Comparison of ENCODE assay signal across 8 cellular contexts in genomic region chr12:50110762-50111416, GRCh38. TPM values are rescaled to one million over a fixed set of nuclear protein-coding genes. Genes with fewer than 3 reads are reported as not detected.
DNase-seq lines count a peak whose midpoint lies in the region; ATAC-seq, FAIRE-seq and TF ChIP-seq lines count a peak whose summit lies in the region.

No MANE protein-coding gene starts in this region.

- WGBS in HepG2 (ENCODE audit: low lambda C conversion rate) = 29% methylated on average over 8 of the region's 12 CpGs
- 57% methylated on average over 6 of the region's 12 CpGs for WGBS in suprapubic skin

- in situ Hi-C loops in HepG2 (cut with HindIII; ENCODE audit: extremely low pct_ligation_motif_present, low pct_unique_long_range_greater_than_20kb) = no loop called here

- H3K36me3 ChIP-seq in ACC112 (ENCODE audit: insufficient read depth, low read length) = no peaks in the 10 kb centered on the region
- peaks cover 0 to 1% of the 10 kb centered on the region in 2 experiments; a peak in 1 of 5 replicates for H3K36me3 ChIP-seq in HepG2 (replicated peaks in 1 of 2; ENCODE audit: control insufficient read depth in 1 of 2, insufficient read depth in 2 of 2, low read length in 2 of 2)
- H3K36me3 ChIP-seq in suprapubic skin = no peaks in the 10 kb centered on the region

- FAIRE-seq in HepG2 (lab: Jason Lieb, UNC) = peak; percentile 30

- no peak for TF ChIP-seq EP300 in HepG2 (IDR thresholded peaks at IDR 0.05; ENCODE audit: low read depth in 2 of 2, low read length in 2 of 2)
- no peak for TF ChIP-seq EP300 in HepG2 (CRISPR knock-in tag; IDR thresholded peaks at IDR 0.05; ENCODE audit: borderline replicate concordance)
- TF ChIP-seq EP300 in suprapubic skin (IDR thresholded peaks at IDR 0.05) = no peak

- H4K20me1 ChIP-seq in HepG2 (ENCODE audit: insufficient read depth, low read length) = no peaks in the 10 kb centered on the region

- H3K27me3 ChIP-seq in ACC112 (ENCODE audit: insufficient read depth, low read length) (no peaks in the 10 kb centered on the region), HepG2 (ENCODE audit: control insufficient read depth in 1 of 2, insufficient read depth in 2 of 2, low read length in 2 of 2) (no peaks in the 10 kb centered on the region; a peak in 1 of 5 replicates), suprapubic skin (no peaks in the 10 kb centered on the region)

- H3K4me1 ChIP-seq in ACC112 (ENCODE audit: control insufficient read depth, insufficient read depth, low read length, unreplicated experiment) = peaks cover 20% of the 10 kb centered on the region
- H3K4me1 ChIP-seq in HepG2 (ENCODE audit: insufficient read depth, low read length) = peaks cover 59% of the 10 kb centered on the region
- H3K4me1 ChIP-seq in suprapubic skin = peaks cover 47% of the 10 kb centered on the region

- intact Hi-C loops in HepG2 (cut with micrococcal nuclease; ENCODE audit: unreplicated experiment) = loop anchor here (1.0 to 2.0 kb wide), 3 partner anchors 10 to 36 kb away; partner anchors contain the start of gene SMARCD1

- peak overlapping the region; percentile 68 for H3K4me3 Mint-ChIP-seq in chondrocyte (ENCODE audit: unreplicated experiment)

- H2AFZ ChIP-seq in ACC112 (ENCODE audit: low read length, unreplicated experiment) (peak overlapping the region; percentile 43), HepG2 (ENCODE audit: low read length) (peak overlapping the region; percentile 59)

- H3K27ac Mint-ChIP-seq in chondrocyte (ENCODE audit: unreplicated experiment) = peak overlapping the region; percentile 95

- H3K79me2 ChIP-seq in ACC112 (ENCODE audit: control insufficient read depth, insufficient read depth, low read length, unreplicated experiment) (peaks cover 17% of the 10 kb centered on the region), HepG2 (ENCODE audit: insufficient read depth, low read length) (peaks cover 16% of the 10 kb centered on the region)

- CTCF ChIA-PET in HepG2 (lab: Yijun Ruan, JAX; ENCODE audit: low intra/inter-chr PET ratio, low total read pairs) = interaction anchor here (1.3 to 1.5 kb wide), 2 partner anchors 22 to 36 kb away, joined by 4 to 7 read pairs; no protein-coding TSS in a partner anchor

- H3K4me2 ChIP-seq in HepG2 (ENCODE audit: low read depth, low read length) = peak overlapping the region; percentile 95

- POLR2A ChIA-PET in HepG2 (lab: Yijun Ruan, JAX) = interaction anchor here (0.8 to 7.6 kb wide), 23 partner anchors 9 to 1201 kb away, joined by 3 to 265 read pairs (median 5); partner anchors contain the start of genes CERS5, GPD1, LIMA1 and NCKAP5L

- DNase-seq in NCI-H774 (lab: John Stamatoyannopoulos, UW) (peak; percentile 41), chondrocyte (ENCODE audit: low spot score) (peak; percentile 82), HepG2 (ENCODE audit: low spot score) (peak; percentile 77), suprapubic skin (ENCODE audit: low spot score in 2 of 2) (no peak)
- DNase-seq in stimulated activated CD8-positive, alpha-beta memory T cell treated with anti-CD3 and anti-CD28 coated beads, Interleukin-4, amount 100 ng/mL, for 48 hours = no peak

- H3K9ac ChIP-seq in HepG2 (ENCODE audit: insufficient read depth, low read depth, low read length) = peak overlapping the region; percentile 69

- peak; percentile 62 for ATAC-seq in HepG2
- no peak for ATAC-seq in GM19328 (IDR thresholded peaks at IDR 0.05; ENCODE audit: unreplicated experiment)

- H3K9me3 Mint-ChIP-seq in chondrocyte (ENCODE audit: low read depth) = no peaks in the 10 kb centered on the region

- peak overlapping the region; percentile 58 for H3K27ac ChIP-seq in ACC112 (ENCODE audit: low read depth, low read length)
- H3K27ac ChIP-seq in HepG2 (ENCODE audit: extremely low read length, insufficient read depth, low read length) = peak overlapping the region; percentile 95
- peak overlapping the region; percentile 80 for H3K27ac ChIP-seq in suprapubic skin

- no TSS peak for BruUV-seq in HepG2 (replicated peaks; lab: Mats Ljungman, UMichigan)

- TF ChIP-seq POLR2A in GM10847 (IDR thresholded peaks at IDR 0.05; ENCODE audit: extremely low read depth, insufficient read length) (peak; percentile 10), HepG2 (IDR thresholded peaks at IDR 0.05; ENCODE audit: insufficient read depth in 1 of 2, low read depth in 2 of 2, low read length in 2 of 2) (peak in 1 of 2 experiments; percentile 62; a peak in 2 of 4 replicates), suprapubic skin (IDR thresholded peaks at IDR 0.05) (no peak)

- H3K4me3 ChIP-seq in ACC112 (ENCODE audit: low read depth, low read length) (peak overlapping the region; percentile 36), HepG2 (replicated peaks in 1 of 3; ENCODE audit: insufficient read depth in 1 of 3, low read depth in 2 of 3, low read length in 3 of 3) (peak overlapping the region; percentile 50 to 72 (median 51); a peak in 5 of 6 replicates), suprapubic skin (peak overlapping the region; percentile 16)

- no peaks in the 10 kb centered on the region for H3K9me3 ChIP-seq in HepG2 (ENCODE audit: low read length)
- no peaks in the 10 kb centered on the region for H3K9me3 ChIP-seq in suprapubic skin

- no peak for TF ChIP-seq CTCF in chondrocyte (IDR thresholded peaks at IDR 0.05)
- no peak for TF ChIP-seq CTCF in HepG2 (CRISPR knock-in tag; IDR thresholded peaks at IDR 0.05)
- TF ChIP-seq CTCF in suprapubic skin (IDR thresholded peaks at IDR 0.05) = no peak

- peaks cover 5% of the 10 kb centered on the region for H3K36me3 Mint-ChIP-seq in chondrocyte (ENCODE audit: low read depth)

- H3K4me1 Mint-ChIP-seq in chondrocyte (ENCODE audit: low read depth) = peaks cover 32% of the 10 kb centered on the region

- TF ChIP-seq RAD21 in HepG2 (CRISPR knock-in tag; IDR thresholded peaks at IDR 0.05) = no peak; the same call in 1 of the 2 replicates

- H3K27me3 Mint-ChIP-seq in chondrocyte (ENCODE audit: low read depth) = no peaks in the 10 kb centered on the region

RNA-seq across cellular contexts. Expression of gene COX14, which starts 1.1 kb away (rescaled TPM):
- total RNA-seq in chondrocyte = 37.8 to 53.1 TPM (median 44.7 TPM) in 3 replicates
- 71.6 and 82.0 TPM in 2 replicates for total RNA-seq in HepG2 (2016; rRNA removed; fragmentation: Illumina TruSeq; extraction: Trizol)
- total RNA-seq in HepG2 (2016; cell fraction: cytosol; rRNA removed; fragmentation: Illumina TruSeq; extraction: Trizol; ENCODE audit: low read depth) = 62.2 and 107 TPM in 2 replicates
- 70.2 and 88.8 TPM in 2 replicates for total RNA-seq in HepG2 (2016; cell fraction: insoluble cytoplasmic fraction; rRNA removed; fragmentation: Illumina TruSeq; extraction: Trizol)
- 84.4 and 106 TPM in 2 replicates for total RNA-seq in HepG2 (2016; cell fraction: membrane; rRNA removed; fragmentation: Illumina TruSeq; extraction: Trizol)
- total RNA-seq in HepG2 (2016; cell fraction: nucleus; rRNA removed; fragmentation: Illumina TruSeq; extraction: Trizol) = 18.4 and 19.5 TPM in 2 replicates
- polyA plus RNA-seq in HepG2 (2011; rRNA removed) = 53.0 and 55.0 TPM in 2 replicates
- 64.0 and 68.8 TPM in 2 replicates for polyA plus RNA-seq in HepG2 (2011; cell fraction: cytosol; rRNA removed)
- polyA plus RNA-seq in HepG2 (2011; cell fraction: nucleus; rRNA removed) = 15.7 and 16.8 TPM in 2 replicates
- 30.1 and 33.7 TPM in 2 replicates for polyA plus RNA-seq in HepG2 (2012)
- 46.3 and 86.6 TPM in 2 replicates for polyA plus RNA-seq in HepG2 (2016; cell fraction: cytosol; fragmentation: Illumina TruSeq; extraction: Trizol; ENCODE audit: low read depth)
- 52.0 and 58.2 TPM in 2 replicates for polyA plus RNA-seq in HepG2 (2016; cell fraction: insoluble cytoplasmic fraction; fragmentation: Illumina TruSeq; extraction: Trizol; ENCODE audit: low read depth)
- polyA plus RNA-seq in HepG2 (2016; cell fraction: membrane; fragmentation: Illumina TruSeq; extraction: Trizol; ENCODE audit: low read depth) = 51.4 and 62.9 TPM in 2 replicates
- polyA plus RNA-seq in HepG2 (2016; cell fraction: nucleus; fragmentation: Illumina TruSeq; extraction: Trizol; ENCODE audit: insufficient read depth, low read depth) = 29.1 and 31.5 TPM in 2 replicates
- 27.5 and 131 TPM in 2 replicates for polyA minus RNA-seq in HepG2 (2011; rRNA and poly(A)+ RNA removed; ENCODE audit: low replicate concordance)
- 8.7 and 10.3 TPM in 2 replicates for polyA minus RNA-seq in HepG2 (2011; cell fraction: cytosol; rRNA and poly(A)+ RNA removed)
- polyA minus RNA-seq in HepG2 (2011; cell fraction: nucleus; rRNA and poly(A)+ RNA removed) = 10.3 and 10.8 TPM in 2 replicates
- 10 to 100 TPM; 29.4 to 45.5 (median 34.6) TPM for total RNA-seq in suprapubic skin

RNA-seq across cellular contexts. Expression of gene GPD1, which starts 7.1 kb away (rescaled TPM):
- total RNA-seq in chondrocyte (0.46 TPM in 1 of 3 replicates, not detected in the others), HepG2 (2016; rRNA removed; fragmentation: Illumina TruSeq; extraction: Trizol) (30.6 and 38.1 TPM in 2 replicates), suprapubic skin (10 to 100 TPM; 49.5 to 74.5 (median 61.8) TPM)
- total RNA-seq in HepG2 (2016; cell fraction: cytosol; rRNA removed; fragmentation: Illumina TruSeq; extraction: Trizol; ENCODE audit: low read depth) = 5.3 and 5.6 TPM in 2 replicates
- 31.5 and 38.6 TPM in 2 replicates for total RNA-seq in HepG2 (2016; cell fraction: insoluble cytoplasmic fraction; rRNA removed; fragmentation: Illumina TruSeq; extraction: Trizol)
- total RNA-seq in HepG2 (2016; cell fraction: membrane; rRNA removed; fragmentation: Illumina TruSeq; extraction: Trizol) = 8.7 and 10.6 TPM in 2 replicates
- total RNA-seq in HepG2 (2016; cell fraction: nucleus; rRNA removed; fragmentation: Illumina TruSeq; extraction: Trizol) = 10.8 and 11.2 TPM in 2 replicates
- 3.7 and 7.2 TPM in 2 replicates for polyA plus RNA-seq in HepG2 (2011; rRNA removed)
- polyA plus RNA-seq in HepG2 (2011; cell fraction: cytosol; rRNA removed) = 6.2 and 10.3 TPM in 2 replicates
- 4.8 and 7.4 TPM in 2 replicates for polyA plus RNA-seq in HepG2 (2011; cell fraction: nucleus; rRNA removed)
- polyA plus RNA-seq in HepG2 (2012) = 14.9 and 15.6 TPM in 2 replicates
- 4.0 and 4.8 TPM in 2 replicates for polyA plus RNA-seq in HepG2 (2016; cell fraction: cytosol; fragmentation: Illumina TruSeq; extraction: Trizol; ENCODE audit: low read depth)
- 25.5 and 29.7 TPM in 2 replicates for polyA plus RNA-seq in HepG2 (2016; cell fraction: insoluble cytoplasmic fraction; fragmentation: Illumina TruSeq; extraction: Trizol; ENCODE audit: low read depth)
- polyA plus RNA-seq in HepG2 (2016; cell fraction: membrane; fragmentation: Illumina TruSeq; extraction: Trizol; ENCODE audit: low read depth) = 6.4 and 7.3 TPM in 2 replicates
- 14.8 and 19.3 TPM in 2 replicates for polyA plus RNA-seq in HepG2 (2016; cell fraction: nucleus; fragmentation: Illumina TruSeq; extraction: Trizol; ENCODE audit: insufficient read depth, low read depth)
- 2.2 and 5.6 TPM in 2 replicates for polyA minus RNA-seq in HepG2 (2011; rRNA and poly(A)+ RNA removed; ENCODE audit: low replicate concordance)
- 2.0 and 3.5 TPM in 2 replicates for polyA minus RNA-seq in HepG2 (2011; cell fraction: cytosol; rRNA and poly(A)+ RNA removed)
- 5.7 and 8.7 TPM in 2 replicates for polyA minus RNA-seq in HepG2 (2011; cell fraction: nucleus; rRNA and poly(A)+ RNA removed)

RNA-seq across cellular contexts. Expression of gene SMARCD1, which starts 25.7 kb away (rescaled TPM):
- total RNA-seq in chondrocyte (50.8 to 55.7 TPM (median 52.0 TPM) in 3 replicates), HepG2 (2016; rRNA removed; fragmentation: Illumina TruSeq; extraction: Trizol) (54.6 and 64.9 TPM in 2 replicates), suprapubic skin (10 to 100 TPM; 62.8 to 86.5 (median 69.7) TPM)
- total RNA-seq in HepG2 (2016; cell fraction: cytosol; rRNA removed; fragmentation: Illumina TruSeq; extraction: Trizol; ENCODE audit: low read depth) = 18.3 and 19.3 TPM in 2 replicates
- 53.8 and 56.6 TPM in 2 replicates for total RNA-seq in HepG2 (2016; cell fraction: insoluble cytoplasmic fraction; rRNA removed; fragmentation: Illumina TruSeq; extraction: Trizol)
- 51.5 and 52.7 TPM in 2 replicates for total RNA-seq in HepG2 (2016; cell fraction: membrane; rRNA removed; fragmentation: Illumina TruSeq; extraction: Trizol)
- 46.9 and 61.3 TPM in 2 replicates for total RNA-seq in HepG2 (2016; cell fraction: nucleus; rRNA removed; fragmentation: Illumina TruSeq; extraction: Trizol)
- polyA plus RNA-seq in HepG2 (2011; rRNA removed) = 51.7 and 55.5 TPM in 2 replicates
- polyA plus RNA-seq in HepG2 (2011; cell fraction: cytosol; rRNA removed) = 35.2 and 38.4 TPM in 2 replicates
- polyA plus RNA-seq in HepG2 (2011; cell fraction: nucleus; rRNA removed) = 69.3 and 71.6 TPM in 2 replicates
- 35.8 and 43.5 TPM in 2 replicates for polyA plus RNA-seq in HepG2 (2012)
- 12.2 and 14.5 TPM in 2 replicates for polyA plus RNA-seq in HepG2 (2016; cell fraction: cytosol; fragmentation: Illumina TruSeq; extraction: Trizol; ENCODE audit: low read depth)
- polyA plus RNA-seq in HepG2 (2016; cell fraction: insoluble cytoplasmic fraction; fragmentation: Illumina TruSeq; extraction: Trizol; ENCODE audit: low read depth) = 51.0 and 65.3 TPM in 2 replicates
- 41.4 and 44.8 TPM in 2 replicates for polyA plus RNA-seq in HepG2 (2016; cell fraction: membrane; fragmentation: Illumina TruSeq; extraction: Trizol; ENCODE audit: low read depth)
- polyA plus RNA-seq in HepG2 (2016; cell fraction: nucleus; fragmentation: Illumina TruSeq; extraction: Trizol; ENCODE audit: insufficient read depth, low read depth) = 82.4 and 96.0 TPM in 2 replicates
- polyA minus RNA-seq in HepG2 (2011; rRNA and poly(A)+ RNA removed; ENCODE audit: low replicate concordance) = 82.5 and 134 TPM in 2 replicates
- 41.4 and 46.1 TPM in 2 replicates for polyA minus RNA-seq in HepG2 (2011; cell fraction: cytosol; rRNA and poly(A)+ RNA removed)
- polyA minus RNA-seq in HepG2 (2011; cell fraction: nucleus; rRNA and poly(A)+ RNA removed) = 68.1 and 69.0 TPM in 2 replicates

RNA-seq across cellular contexts. Expression of gene ASIC1, which starts 53.5 kb away (rescaled TPM):
- total RNA-seq in chondrocyte = 2.5 to 4.4 TPM (median 3.9 TPM) in 3 replicates
- total RNA-seq in HepG2 (2016; rRNA removed; fragmentation: Illumina TruSeq; extraction: Trizol) = 0.24 and 0.44 TPM in 2 replicates
- 0.26 and 0.30 TPM in 2 replicates for total RNA-seq in HepG2 (2016; cell fraction: cytosol; rRNA removed; fragmentation: Illumina TruSeq; extraction: Trizol; ENCODE audit: low read depth)
- total RNA-seq in HepG2 (2016; cell fraction: insoluble cytoplasmic fraction; rRNA removed; fragmentation: Illumina TruSeq; extraction: Trizol) = 0.19 and 1.1 TPM in 2 replicates
- 0.49 and 0.52 TPM in 2 replicates for total RNA-seq in HepG2 (2016; cell fraction: membrane; rRNA removed; fragmentation: Illumina TruSeq; extraction: Trizol)
- total RNA-seq in HepG2 (2016; cell fraction: nucleus; rRNA removed; fragmentation: Illumina TruSeq; extraction: Trizol) = 0.47 and 0.75 TPM in 2 replicates
- polyA plus RNA-seq in HepG2 (2011; rRNA removed) = 1.3 and 1.5 TPM in 2 replicates
- polyA plus RNA-seq in HepG2 (2011; cell fraction: cytosol; rRNA removed) = 0.85 and 0.98 TPM in 2 replicates
- 2.6 and 3.1 TPM in 2 replicates for polyA plus RNA-seq in HepG2 (2011; cell fraction: nucleus; rRNA removed)
- 0.56 and 0.67 TPM in 2 replicates for polyA plus RNA-seq in HepG2 (2012)
- 0.34 and 0.51 TPM in 2 replicates for polyA plus RNA-seq in HepG2 (2016; cell fraction: cytosol; fragmentation: Illumina TruSeq; extraction: Trizol; ENCODE audit: low read depth)
- 0.59 and 0.66 TPM in 2 replicates for polyA plus RNA-seq in HepG2 (2016; cell fraction: insoluble cytoplasmic fraction; fragmentation: Illumina TruSeq; extraction: Trizol; ENCODE audit: low read depth)
- polyA plus RNA-seq in HepG2 (2016; cell fraction: membrane; fragmentation: Illumina TruSeq; extraction: Trizol; ENCODE audit: low read depth) = 0.59 and 0.63 TPM in 2 replicates
- 2.9 and 3.2 TPM in 2 replicates for polyA plus RNA-seq in HepG2 (2016; cell fraction: nucleus; fragmentation: Illumina TruSeq; extraction: Trizol; ENCODE audit: insufficient read depth, low read depth)
- 2.0 and 12.2 TPM in 2 replicates for polyA minus RNA-seq in HepG2 (2011; rRNA and poly(A)+ RNA removed; ENCODE audit: low replicate concordance)
- 0.40 and 0.88 TPM in 2 replicates for polyA minus RNA-seq in HepG2 (2011; cell fraction: cytosol; rRNA and poly(A)+ RNA removed)
- 0.87 and 1.3 TPM in 2 replicates for polyA minus RNA-seq in HepG2 (2011; cell fraction: nucleus; rRNA and poly(A)+ RNA removed)
- total RNA-seq in suprapubic skin = 1 to 10 TPM in 3 of 4 donors, under 1 TPM in 1; 0.59 to 2.2 (median 1.5) TPM

RNA-seq across cellular contexts. Expression of gene CERS5, which starts 56.3 kb away (rescaled TPM):
- 77.2 to 81.3 TPM (median 80.9 TPM) in 3 replicates for total RNA-seq in chondrocyte
- 15.3 and 22.3 TPM in 2 replicates for total RNA-seq in HepG2 (2016; rRNA removed; fragmentation: Illumina TruSeq; extraction: Trizol)
- total RNA-seq in HepG2 (2016; cell fraction: cytosol; rRNA removed; fragmentation: Illumina TruSeq; extraction: Trizol; ENCODE audit: low read depth) = 10.3 and 12.1 TPM in 2 replicates
- total RNA-seq in HepG2 (2016; cell fraction: insoluble cytoplasmic fraction; rRNA removed; fragmentation: Illumina TruSeq; extraction: Trizol) = 13.6 and 22.8 TPM in 2 replicates
- 18.3 and 19.2 TPM in 2 replicates for total RNA-seq in HepG2 (2016; cell fraction: membrane; rRNA removed; fragmentation: Illumina TruSeq; extraction: Trizol)
- total RNA-seq in HepG2 (2016; cell fraction: nucleus; rRNA removed; fragmentation: Illumina TruSeq; extraction: Trizol) = 34.1 and 37.5 TPM in 2 replicates
- polyA plus RNA-seq in HepG2 (2011; rRNA removed) = 37.5 and 48.8 TPM in 2 replicates
- 24.8 and 42.9 TPM in 2 replicates for polyA plus RNA-seq in HepG2 (2011; cell fraction: cytosol; rRNA removed)
- 37.4 and 42.7 TPM in 2 replicates for polyA plus RNA-seq in HepG2 (2011; cell fraction: nucleus; rRNA removed)
- 18.5 and 22.9 TPM in 2 replicates for polyA plus RNA-seq in HepG2 (2012)
- polyA plus RNA-seq in HepG2 (2016; cell fraction: cytosol; fragmentation: Illumina TruSeq; extraction: Trizol; ENCODE audit: low read depth) = 11.3 and 11.6 TPM in 2 replicates
- 16.0 and 16.6 TPM in 2 replicates for polyA plus RNA-seq in HepG2 (2016; cell fraction: insoluble cytoplasmic fraction; fragmentation: Illumina TruSeq; extraction: Trizol; ENCODE audit: low read depth)
- polyA plus RNA-seq in HepG2 (2016; cell fraction: membrane; fragmentation: Illumina TruSeq; extraction: Trizol; ENCODE audit: low read depth) = 17.8 and 18.4 TPM in 2 replicates
- polyA plus RNA-seq in HepG2 (2016; cell fraction: nucleus; fragmentation: Illumina TruSeq; extraction: Trizol; ENCODE audit: insufficient read depth, low read depth) = 69.6 and 73.1 TPM in 2 replicates
- 54.7 and 68.3 TPM in 2 replicates for polyA minus RNA-seq in HepG2 (2011; rRNA and poly(A)+ RNA removed; ENCODE audit: low replicate concordance)
- 16.2 and 19.3 TPM in 2 replicates for polyA minus RNA-seq in HepG2 (2011; cell fraction: cytosol; rRNA and poly(A)+ RNA removed)
- 29.5 and 31.8 TPM in 2 replicates for polyA minus RNA-seq in HepG2 (2011; cell fraction: nucleus; rRNA and poly(A)+ RNA removed)
- total RNA-seq in suprapubic skin = 10 to 100 TPM; 29.4 to 45.1 (median 38.9) TPM

Comparison
In these comparisons a context has a peak if more than half of its experiments do, and no peak if none do; other contexts are left out.
1. DNase-seq: peak in NCI-H774 (single experiment), chondrocyte (single experiment) and HepG2 (single experiment); none in suprapubic skin (0 of 2) and stimulated activated CD8-positive, alpha-beta memory T cell treated with anti-CD3 and anti-CD28 coated beads, Interleukin-4, amount 100 ng/mL, for 48 hours (single experiment).
2. Peak in every context shown above with its lines, with median percentiles within 50 percentile points of each other: H3K27ac ChIP-seq and H3K4me3 ChIP-seq.